Comparison of ENCODE assay signal across 19 cellular contexts in the genomic region with DNA sequence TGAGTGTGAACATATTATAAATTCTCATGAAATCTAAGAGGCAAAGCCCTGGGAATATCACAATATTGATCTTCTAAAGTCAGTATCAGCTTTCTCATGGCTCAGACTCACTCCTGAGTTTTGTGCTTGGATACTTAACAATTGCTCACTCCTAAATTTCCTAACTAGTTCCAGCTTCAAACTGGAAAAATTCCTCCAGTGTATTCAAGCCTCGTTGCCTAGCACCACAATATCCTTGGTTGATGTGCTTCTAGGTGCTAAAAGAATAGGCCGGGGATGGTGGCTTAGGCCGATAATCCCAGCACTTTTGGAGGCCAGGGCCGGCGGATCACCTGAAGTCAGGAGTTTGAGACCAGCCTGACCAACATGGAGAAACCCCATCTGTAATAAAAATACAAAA.
DNase-seq lines count a peak whose midpoint lies in the region; ATAC-seq and TF ChIP-seq lines count a peak whose summit lies in the region.
"Had no signal": no experiment of that assay in that cellular context is flagged by ENCODE, and none has a peak within 500 bp of the region (broad histone marks: within the 10 kb centered on the region; RNA-seq: fewer than 3 reads in every experiment).

No MANE protein-coding gene starts in this region.

- H3K9me3 ChIP-seq in BLaER1 treated with 17β-estradiol and CSF1 and Interleukin-3, amounts not matched to agents 10 nM and 100 nM (replicated peaks in 1 of 11): peaks cover 0 to 14% (median 0%) of the 10 kb centered on the region in 11 experiments; a peak in 2 of 22 replicates
- H3K9me3 ChIP-seq in osteoblast (ENCODE audit: low read depth, low read length) (no peaks in the 10 kb centered on the region), vagina (no peaks in the 10 kb centered on the region)
- H3K9me3 ChIP-seq: BE2C had no signal

- H3K4me3 ChIP-seq in BLaER1 treated with 17β-estradiol and CSF1 and Interleukin-3, amounts not matched to agents 10 nM and 100 nM: no peak overlapping the region
- H3K4me3 ChIP-seq in osteoblast (ENCODE audit: insufficient read depth, low read length) (no peak overlapping the region), vagina (no peak overlapping the region)
- H3K4me3 ChIP-seq: SK-N-MC had no signal

- H3K27me3 Mint-ChIP-seq in dendritic cell treated with granulocyte-macrophage colony-stimulating factor and Interleukin-4, amounts not matched to agents 40 ng/mL and 50 ng/mL, for 4 days: no peaks in the 10 kb centered on the region
- H3K27me3 Mint-ChIP-seq: CD4-positive, alpha-beta memory T cell had no signal

- no peaks in the 10 kb centered on the region for H3K9me3 Mint-ChIP-seq in dendritic cell treated with granulocyte-macrophage colony-stimulating factor and Interleukin-4, amounts not matched to agents 40 ng/mL and 50 ng/mL, for 4 days

- peaks cover 0 to 58% (median 27%) of the 10 kb centered on the region in 11 experiments; a peak in 16 of 22 replicates for H3K36me3 ChIP-seq in BLaER1 treated with 17β-estradiol and CSF1 and Interleukin-3, amounts not matched to agents 10 nM and 100 nM
- H3K36me3 ChIP-seq in osteoblast (ENCODE audit: insufficient read depth, low read length): no peaks in the 10 kb centered on the region
- H3K36me3 ChIP-seq in vagina: no peaks in the 10 kb centered on the region
- H3K36me3 ChIP-seq: BE2C had no signal

- no peak for TF ChIP-seq POLR2A in vagina (IDR thresholded peaks at IDR 0.05)

- DNase-seq in osteoblast (ENCODE audit: insufficient read length, low spot score, missing footprints): no peak
- no peak for DNase-seq in vagina (ENCODE audit: extremely low spot score in 2 of 2)
- DNase-seq: BE2C; Calu3; CD4-positive, alpha-beta memory T cell; GOT3; MV-4-11; NCI-H1417; NCI-H1930; NCI-H2171 treated with DMSO at 0.1 percent for 48 hours; NCI-H446 treated with DMSO at 0.1 percent for 48 hours had no signal

- peaks cover 70 to 95% (median 81%) of the 10 kb centered on the region in 10 experiments for H3K4me1 ChIP-seq in BLaER1 treated with 17β-estradiol and CSF1 and Interleukin-3, amounts not matched to agents 10 nM and 100 nM
- peaks cover 26% of the 10 kb centered on the region for H3K4me1 ChIP-seq in osteoblast (ENCODE audit: insufficient read depth, low read length)
- peaks cover 46% of the 10 kb centered on the region for H3K4me1 ChIP-seq in vagina

- no peak overlapping the region for H3K9ac ChIP-seq in BLaER1 treated with 17β-estradiol and CSF1 and Interleukin-3, amounts not matched to agents 10 nM and 100 nM

- no peak overlapping the region for H3K4me3 Mint-ChIP-seq in dendritic cell treated with granulocyte-macrophage colony-stimulating factor and Interleukin-4, amounts not matched to agents 40 ng/mL and 50 ng/mL, for 4 days
- H3K4me3 Mint-ChIP-seq: CD4-positive, alpha-beta memory T cell had no signal

- peak overlapping the region; percentile 76 for H3K27ac Mint-ChIP-seq in dendritic cell treated with granulocyte-macrophage colony-stimulating factor and Interleukin-4, amounts not matched to agents 40 ng/mL and 50 ng/mL, for 4 days

- ATAC-seq in GM21360 (IDR thresholded peaks at IDR 0.05; ENCODE audit: unreplicated experiment) (no peak), GM18873 (IDR thresholded peaks at IDR 0.05; ENCODE audit: low FRiP score, unreplicated experiment) (no peak), HG03097 (IDR thresholded peaks at IDR 0.05; ENCODE audit: low FRiP score, unreplicated experiment) (no peak)
- ATAC-seq: Panc1, Right ventricle myocardium inferior had no signal

- H3K4me2 ChIP-seq in BLaER1 treated with 17β-estradiol and CSF1 and Interleukin-3, amounts not matched to agents 10 nM and 100 nM: peak overlapping the region in 3 of 11 experiments; percentile 42 to 71 (median 54); a peak in 6 of 22 replicates
- no peak overlapping the region for H3K4me2 ChIP-seq in osteoblast (ENCODE audit: insufficient read depth, low read length)

- peak overlapping the region in 7 of 11 experiments; percentile 0 to 46 (median 16); a peak in 8 of 22 replicates for H3K27ac ChIP-seq in BLaER1 treated with 17β-estradiol and CSF1 and Interleukin-3, amounts not matched to agents 10 nM and 100 nM
- H3K27ac ChIP-seq in osteoblast (ENCODE audit: low read depth, low read length): peak overlapping the region; percentile 99
- H3K27ac ChIP-seq in vagina: peak overlapping the region; percentile 87
- H3K27ac ChIP-seq: SK-N-MC had no signal

- H2AFZ ChIP-seq in osteoblast (ENCODE audit: low read length): no peak overlapping the region

- peaks cover 29% of the 10 kb centered on the region for H3K79me2 ChIP-seq in osteoblast (ENCODE audit: insufficient read depth, low read length)

- TF ChIP-seq CTCF in osteoblast (IDR thresholded peaks at IDR 0.05; ENCODE audit: extremely low read depth, low read depth, low read length) (no peak), vagina (IDR thresholded peaks at IDR 0.05) (no peak)

- intact Hi-C loops in dendritic cell treated with granulocyte-macrophage colony-stimulating factor and Interleukin-4, amounts not matched to agents 40 ng/mL and 50 ng/mL, for 4 days (cut with micrococcal nuclease): no loop called here
- intact Hi-C loops in vagina (cut with DNase I): loop anchor here (10.0 kb wide), 1 partner anchor 113 kb away; no protein-coding TSS in a partner anchor

- peaks cover 4% of the 10 kb centered on the region for H3K36me3 Mint-ChIP-seq in dendritic cell treated with granulocyte-macrophage colony-stimulating factor and Interleukin-4, amounts not matched to agents 40 ng/mL and 50 ng/mL, for 4 days (ENCODE audit: low read depth)

- H4K20me1 ChIP-seq in BLaER1 treated with 17β-estradiol and CSF1 and Interleukin-3, amounts not matched to agents 10 nM and 100 nM: peaks cover 0 to 40% (median 5%) of the 10 kb centered on the region in 11 experiments; a peak in 8 of 22 replicates
- peaks cover 12% of the 10 kb centered on the region for H4K20me1 ChIP-seq in osteoblast (ENCODE audit: insufficient read depth, low read length)

- H3K27me3 ChIP-seq in BLaER1 treated with 17β-estradiol and CSF1 and Interleukin-3, amounts not matched to agents 10 nM and 100 nM: no peaks in the 10 kb centered on the region
- H3K27me3 ChIP-seq in osteoblast (ENCODE audit: insufficient read depth, low read length) (no peaks in the 10 kb centered on the region), vagina (no peaks in the 10 kb centered on the region)
- H3K27me3 ChIP-seq: BE2C had no signal

- peaks cover 56% of the 10 kb centered on the region for H3K4me1 Mint-ChIP-seq in dendritic cell treated with granulocyte-macrophage colony-stimulating factor and Interleukin-4, amounts not matched to agents 40 ng/mL and 50 ng/mL, for 4 days (ENCODE audit: low read depth)

Comparison
In these comparisons a context has a peak if more than half of its experiments do, and no peak if none do; other contexts are left out.
1. H3K27ac ChIP-seq: peak in every context shown above with its lines; median percentile 99 in osteoblast; 87 in vagina; 16 in BLaER1 treated with 17β-estradiol and CSF1 and Interleukin-3, amounts not matched to agents 10 nM and 100 nM.